In the genomic region with DNA sequence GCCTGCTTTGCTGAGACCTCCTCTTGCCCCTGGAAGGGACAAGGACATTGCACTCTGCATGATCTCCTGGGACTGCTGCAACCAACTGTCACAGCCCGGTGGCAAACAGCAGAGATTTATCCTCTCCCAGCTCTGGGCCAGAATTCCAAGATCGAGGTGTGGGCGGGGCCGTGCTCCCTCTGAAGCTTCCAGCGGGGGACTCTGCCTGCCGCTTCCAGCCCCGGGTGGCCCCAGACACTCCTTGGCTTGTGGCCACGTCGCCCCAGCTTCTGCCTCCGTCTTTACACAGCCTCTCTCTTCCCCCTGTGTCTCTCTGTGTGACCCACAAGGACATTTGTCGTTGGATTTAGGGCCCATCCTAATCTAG, we compare ENCODE assay signal across 22 cellular contexts.
DNase-seq lines count a peak whose midpoint lies in the region; ATAC-seq and TF ChIP-seq lines count a peak whose summit lies in the region.
"Had no signal": no experiment of that assay in that cellular context is flagged by ENCODE, and none has a peak within 500 bp of the region (broad histone marks: within the 10 kb centered on the region; RNA-seq: fewer than 3 reads in every experiment).

No MANE protein-coding gene starts in this region.

- no peak overlapping the region for H3K4me3 ChIP-seq in gastroesophageal sphincter
- peak overlapping the region; percentile 14 for H3K4me3 ChIP-seq in rectal smooth muscle tissue (ENCODE audit: low read length)
- H3K4me3 ChIP-seq in tibial nerve, result no peak overlapping the region
- no peak overlapping the region for H3K4me3 ChIP-seq in PC-9
- H3K4me3 ChIP-seq: heart right ventricle, upper lobe of left lung had no signal

- no peak overlapping the region for H2AFZ ChIP-seq in PC-9

- H3F3A ChIP-seq in PC-9 (ENCODE audit: insufficient read depth, low read depth), result no peaks in the 10 kb centered on the region

- H3K27ac ChIP-seq in gastroesophageal sphincter, result peak overlapping the region in 3 of 4 donors; percentile 85 to 93 (median 88)
- H3K27ac ChIP-seq in rectal smooth muscle tissue (ENCODE audit: low read depth, low read length), result peak overlapping the region; percentile 99
- peak overlapping the region in 1 of 4 donors; percentile 75 for H3K27ac ChIP-seq in tibial nerve
- no peak overlapping the region for H3K27ac ChIP-seq in PC-9

- TF ChIP-seq CTCF in gastroesophageal sphincter (IDR thresholded peaks at IDR 0.05) (no peak), tibial nerve (IDR thresholded peaks at IDR 0.05) (no peak), PC-9 (conservative IDR thresholded peaks at IDR 0.05) (no peak)

- CTCF ChIA-PET in PC-9 (lab: Charles Lee), result no interaction called here

- intact Hi-C loops in PC-9 (cut with micrococcal nuclease; ENCODE audit: unreplicated experiment), result no loop called here

- no peak for TF ChIP-seq EP300 in gastroesophageal sphincter (IDR thresholded peaks at IDR 0.05)
- TF ChIP-seq EP300 in tibial nerve (IDR thresholded peaks at IDR 0.05), result no peak

- H3K36me3 ChIP-seq in gastroesophageal sphincter (peaks cover 0 to 2% of the 10 kb centered on the region in 2 donors), rectal smooth muscle tissue (ENCODE audit: control insufficient read depth, insufficient read depth, low read length) (no peaks in the 10 kb centered on the region), tibial nerve (peaks cover 0 to 34% (median 0%) of the 10 kb centered on the region in 3 donors), PC-9 (ENCODE audit: low read depth) (no peaks in the 10 kb centered on the region)
- H3K36me3 ChIP-seq: upper lobe of left lung had no signal

- POLR2A ChIA-PET in PC-9 (lab: Charles Lee; ENCODE audit: unreplicated experiment), result no interaction called here

- H4K20me1 ChIP-seq in PC-9 (ENCODE audit: insufficient read depth), result no peaks in the 10 kb centered on the region

- no peak for TF ChIP-seq POLR2A in gastroesophageal sphincter (IDR thresholded peaks at IDR 0.05)
- no peak for TF ChIP-seq POLR2A in tibial nerve (IDR thresholded peaks at IDR 0.05)

- H3K27me3 ChIP-seq in gastroesophageal sphincter (no peaks in the 10 kb centered on the region), rectal smooth muscle tissue (ENCODE audit: control insufficient read depth, insufficient read depth, low read length) (no peaks in the 10 kb centered on the region), tibial nerve (no peaks in the 10 kb centered on the region), PC-9 (ENCODE audit: insufficient read depth, low read depth) (peaks cover 52% of the 10 kb centered on the region)
- H3K27me3 ChIP-seq: upper lobe of left lung had no signal

- no peak overlapping the region for H3K4me2 ChIP-seq in PC-9
- H3K4me2 ChIP-seq: SK-N-SH had no signal

- H3K9me2 ChIP-seq in PC-9 (ENCODE audit: insufficient read depth), result no peaks in the 10 kb centered on the region
- H3K9me2 ChIP-seq: SK-N-SH had no signal

- H3K9me3 ChIP-seq in gastroesophageal sphincter (no peaks in the 10 kb centered on the region), tibial nerve (no peaks in the 10 kb centered on the region), PC-9 (ENCODE audit: insufficient read depth, low read depth) (no peaks in the 10 kb centered on the region)
- H3K9me3 ChIP-seq: heart right ventricle, SK-N-SH, upper lobe of left lung had no signal

- ATAC-seq in gastroesophageal sphincter, result no peak
- no peak for ATAC-seq in HG03196 (IDR thresholded peaks at IDR 0.05; ENCODE audit: unreplicated experiment)
- ATAC-seq: naive thymus-derived CD8-positive, alpha-beta T cell had no signal

- 12 to 13% methylated on average over 2 to 11 of the region's 11 CpGs for WGBS in gastroesophageal sphincter (ENCODE audit: low coverage in 1 of 2), 2 donors
- 59 to 63% methylated on average over 11 of the region's 11 CpGs for WGBS in tibial nerve, 2 donors

- no peak overlapping the region for H3K9ac ChIP-seq in rectal smooth muscle tissue (ENCODE audit: low read length)

- peak; percentile 63 for DNase-seq in D341Med (ENCODE audit: low spot score)
- peak; percentile 28 for DNase-seq in NCI-H524 treated with DMSO at 0.1 percent for 48 hours (lab: John Stamatoyannopoulos, UW)
- DNase-seq in AG20443 (ENCODE audit: low spot score), result no peak
- no peak for DNase-seq in tibial nerve (ENCODE audit: low spot score in 2 of 2)
- DNase-seq in PC-9, result no peak
- DNase-seq: activated CD4-positive, CD25-positive, alpha-beta regulatory T cell treated with anti-CD3 and anti-CD28 coated beads, Interleukin-2, amount 50 U/mL, for 72 hours; activated CD8-positive, alpha-beta memory T cell treated with anti-CD3 and anti-CD28 coated beads, Interleukin-2, amount 50 U/mL, for 4 hours; activated effector memory CD4-positive, alpha-beta T cell treated with anti-CD3 and anti-CD28 coated beads, Interleukin-2, amount 50 U/mL, for 16 hours; effector memory CD4-positive, alpha-beta T cell; naive thymus-derived CD8-positive, alpha-beta T cell; NCI-H1930; NCI-H526; OCI-M1; SK-N-SH; stimulated activated CD4-positive, alpha-beta T cell treated with anti-CD3 and anti-CD28 coated beads, Interleukin-15, amount 100 ng/mL, for 24 hours; stimulated activated naive CD4-positive, alpha-beta T cell; T1000 had no signal

- BruUV-seq in PC-9 (replicated peaks; lab: Mats Ljungman, UMichigan), result no TSS peak

- H3K79me2 ChIP-seq in PC-9 (ENCODE audit: low read depth), result no peaks in the 10 kb centered on the region

- H3K4me1 ChIP-seq in gastroesophageal sphincter (peaks cover 15 to 98% (median 63%) of the 10 kb centered on the region in 3 donors), rectal smooth muscle tissue (ENCODE audit: control insufficient read depth, insufficient read depth, low read length) (peaks cover 76% of the 10 kb centered on the region), tibial nerve (peaks cover 2 to 89% (median 21%) of the 10 kb centered on the region in 4 donors), PC-9 (replicated peaks; ENCODE audit: insufficient read depth) (no peaks in the 10 kb centered on the region)

Comparison
In these comparisons a context has a peak if more than half of its experiments do, and no peak if none do; other contexts are left out.
1. DNase-seq: peak in D341Med (single experiment) and NCI-H524 treated with DMSO at 0.1 percent for 48 hours (single experiment); none in AG20443 (single experiment), tibial nerve (0 of 2) and PC-9 (0 of 2).